16 cellular contexts compared by ENCODE assay signal in genomic region chr3:125389282-125389681, GRCh38.
"Had no signal": no experiment of that assay in that cellular context is flagged by ENCODE, and none has a peak within 500 bp of the region (broad histone marks: within the 10 kb centered on the region; RNA-seq: fewer than 3 reads in every experiment).

No MANE protein-coding gene starts in this region.

- H3K4me3 Mint-ChIP-seq: activated CD8-positive, alpha-beta memory T cell treated with anti-CD3 and anti-CD28 coated beads, Interleukin-2, amount 10 ng/mL, durations not matched to agents 7 days and 5 days; activated T-cell treated with anti-CD3 and anti-CD28 coated beads, Interleukin-2, amount 50 U/mL, for 24 hours; immature natural killer cell; stimulated activated naive CD8-positive, alpha-beta T cell treated with anti-CD3 and anti-CD28 coated beads, Interleukin-15, Interleukin-2, amounts not matched to agents 100 ng/mL and 50 ng/mL, for 24 hours had no signal

- H3K36me3 Mint-ChIP-seq: activated CD8-positive, alpha-beta memory T cell treated with anti-CD3 and anti-CD28 coated beads, Interleukin-2, amount 10 ng/mL, durations not matched to agents 7 days and 5 days had no signal

- H3K4me3 ChIP-seq: breast epithelium, upper lobe of left lung had no signal

- H3K27ac Mint-ChIP-seq: activated CD8-positive, alpha-beta memory T cell treated with anti-CD3 and anti-CD28 coated beads, Interleukin-2, amount 10 ng/mL, durations not matched to agents 7 days and 5 days; activated T-cell treated with anti-CD3 and anti-CD28 coated beads, Interleukin-2, amount 50 U/mL, for 24 hours; stimulated activated naive CD8-positive, alpha-beta T cell treated with anti-CD3 and anti-CD28 coated beads, Interleukin-15, Interleukin-2, amounts not matched to agents 100 ng/mL and 50 ng/mL, for 24 hours had no signal

- H3K9me3 Mint-ChIP-seq: activated T-cell treated with anti-CD3 and anti-CD28 coated beads, Interleukin-2, amount 50 U/mL, for 24 hours; stimulated activated naive CD8-positive, alpha-beta T cell treated with anti-CD3 and anti-CD28 coated beads, Interleukin-15, Interleukin-2, amounts not matched to agents 100 ng/mL and 50 ng/mL, for 24 hours had no signal

- ATAC-seq: activated CD8-positive, alpha-beta memory T cell treated with anti-CD3 and anti-CD28 coated beads, Interleukin-2, amount 10 ng/mL, durations not matched to agents 7 days and 5 days; sciatic nerve had no signal

- H3K27ac ChIP-seq: breast epithelium, epithelial cell of prostate, upper lobe of left lung had no signal

- H3K36me3 ChIP-seq: breast epithelium, upper lobe of left lung had no signal

- DNase-seq: activated CD4-positive, alpha-beta T cell treated with anti-CD3 and anti-CD28 coated beads, Interleukin-2, amount 50 U/mL, for 4 hours; activated CD4-positive, CD25-positive, alpha-beta regulatory T cell; activated CD8-positive, alpha-beta memory T cell treated with anti-CD3 and anti-CD28 coated beads, Interleukin-2, amount 10 ng/mL, durations not matched to agents 7 days and 5 days; activated effector memory CD4-positive, alpha-beta T cell treated with anti-CD3 and anti-CD28 coated beads, Interleukin-2, amount 50 U/mL, for 16 hours; activated T-cell treated with anti-CD3 and anti-CD28 coated beads, Interleukin-2, amount 50 U/mL, for 24 hours; aorta; cerebellar nuclear complex; effector CD8-positive, alpha-beta T cell; foreskin melanocyte; head of caudate nucleus; immature natural killer cell; upper lobe of left lung had no signal

- H3K27me3 Mint-ChIP-seq: activated T-cell treated with anti-CD3 and anti-CD28 coated beads, Interleukin-2, amount 50 U/mL, for 24 hours had no signal

- H3K27me3 ChIP-seq: breast epithelium, upper lobe of left lung had no signal

- H3K4me1 ChIP-seq: breast epithelium, upper lobe of left lung had no signal

- H3K9me3 ChIP-seq: breast epithelium, upper lobe of left lung had no signal
